ENCODE assay signal across 1 cellular context in genomic region chr20:3051385-3052019, GRCh38.
TF ChIP-seq lines count a peak whose summit lies in the region.

No MANE protein-coding gene starts in this region.

TF ChIP-seq in GM23338, 12 proteins besides CTCF, POLR2A, EP300 and RAD21 (continued from another document):
- TF ChIP-seq, protein P1, sequence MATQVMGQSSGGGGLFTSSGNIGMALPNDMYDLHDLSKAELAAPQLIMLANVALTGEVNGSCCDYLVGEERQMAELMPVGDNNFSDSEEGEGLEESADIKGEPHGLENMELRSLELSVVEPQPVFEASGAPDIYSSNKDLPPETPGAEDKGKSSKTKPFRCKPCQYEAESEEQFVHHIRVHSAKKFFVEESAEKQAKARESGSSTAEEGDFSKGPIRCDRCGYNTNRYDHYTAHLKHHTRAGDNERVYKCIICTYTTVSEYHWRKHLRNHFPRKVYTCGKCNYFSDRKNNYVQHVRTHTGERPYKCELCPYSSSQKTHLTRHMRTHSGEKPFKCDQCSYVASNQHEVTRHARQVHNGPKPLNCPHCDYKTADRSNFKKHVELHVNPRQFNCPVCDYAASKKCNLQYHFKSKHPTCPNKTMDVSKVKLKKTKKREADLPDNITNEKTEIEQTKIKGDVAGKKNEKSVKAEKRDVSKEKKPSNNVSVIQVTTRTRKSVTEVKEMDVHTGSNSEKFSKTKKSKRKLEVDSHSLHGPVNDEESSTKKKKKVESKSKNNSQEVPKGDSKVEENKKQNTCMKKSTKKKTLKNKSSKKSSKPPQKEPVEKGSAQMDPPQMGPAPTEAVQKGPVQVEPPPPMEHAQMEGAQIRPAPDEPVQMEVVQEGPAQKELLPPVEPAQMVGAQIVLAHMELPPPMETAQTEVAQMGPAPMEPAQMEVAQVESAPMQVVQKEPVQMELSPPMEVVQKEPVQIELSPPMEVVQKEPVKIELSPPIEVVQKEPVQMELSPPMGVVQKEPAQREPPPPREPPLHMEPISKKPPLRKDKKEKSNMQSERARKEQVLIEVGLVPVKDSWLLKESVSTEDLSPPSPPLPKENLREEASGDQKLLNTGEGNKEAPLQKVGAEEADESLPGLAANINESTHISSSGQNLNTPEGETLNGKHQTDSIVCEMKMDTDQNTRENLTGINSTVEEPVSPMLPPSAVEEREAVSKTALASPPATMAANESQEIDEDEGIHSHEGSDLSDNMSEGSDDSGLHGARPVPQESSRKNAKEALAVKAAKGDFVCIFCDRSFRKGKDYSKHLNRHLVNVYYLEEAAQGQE (IDR thresholded peaks at IDR 0.05; ENCODE audit: unreplicated experiment), result no peak
- TF ChIP-seq ZNF114 (CRISPR knock-in tag; IDR thresholded peaks at IDR 0.05) (no peak), EZH2 (IDR thresholded peaks at IDR 0.05; ENCODE audit: low read depth, unreplicated experiment) (no peak)
TF ChIP-seq in GM23338: peak in this region for 0.
